ENCODE assay signal across 8 cellular contexts in genomic region chr6:165889636-165890403, GRCh38.
DNase-seq lines count a peak whose midpoint lies in the region; ATAC-seq, FAIRE-seq and TF ChIP-seq lines count a peak whose summit lies in the region.

No MANE protein-coding gene starts in this region.

- FAIRE-seq in GM12878 (lab: Jason Lieb, UNC), result no peak

- no peak overlapping the region for H3K4me2 ChIP-seq in GM12878 (ENCODE audit: control insufficient read depth, insufficient read depth)

- H3K36me3 ChIP-seq in BJ (ENCODE audit: control insufficient read depth, insufficient read depth, low read length) (no peaks in the 10 kb centered on the region), HAP-1 (replicated peaks) (no peaks in the 10 kb centered on the region), GM12878 (ENCODE audit: control insufficient read depth in 2 of 2, insufficient read depth in 2 of 2, low read length in 1 of 2) (no peaks in the 10 kb centered on the region), liver (ENCODE audit: control insufficient read depth in 4 of 4, insufficient read depth in 3 of 4, low read depth in 1 of 4, low read length in 3 of 4) (no peaks in the 10 kb centered on the region)
- no peaks in the 10 kb centered on the region for H3K36me3 ChIP-seq in effector memory CD4-positive, alpha-beta T cell (ENCODE audit: control insufficient read depth, insufficient read depth, low read length)

- RAD21 ChIA-PET in GM12878 (lab: Charles Lee; ENCODE audit: unreplicated experiment), result interaction anchor here (1.8 kb wide), 1 partner anchor 216 kb away, joined by 7 read pairs; no protein-coding TSS in a partner anchor

- intact Hi-C loops in GM12878 (cut with micrococcal nuclease; ENCODE audit: unreplicated experiment), result loop anchor here (5.0 to 10.0 kb wide), 2 partner anchors 385 to 512 kb away; no protein-coding TSS in a partner anchor

- TF ChIP-seq EP300 in GM12878 (IDR thresholded peaks at IDR 0.05; ENCODE audit: borderline replicate concordance in 1 of 2, control insufficient read depth in 1 of 2, low read depth in 2 of 2, low read length in 2 of 2), result no peak

- no peak overlapping the region for H3K9ac ChIP-seq in GM12878 (ENCODE audit: control insufficient read depth, insufficient read depth, low read length)
- no peak overlapping the region for H3K9ac ChIP-seq in liver (ENCODE audit: low read depth in 1 of 2, low read length in 2 of 2)

- H3K27me3 ChIP-seq in BJ (ENCODE audit: control insufficient read depth, insufficient read depth, low read length) (no peaks in the 10 kb centered on the region), HAP-1 (ENCODE audit: low read depth) (no peaks in the 10 kb centered on the region), GM12878 (replicated peaks in 1 of 2; ENCODE audit: control insufficient read depth in 2 of 2, insufficient read depth in 2 of 2, low read length in 1 of 2) (no peaks in the 10 kb centered on the region), liver (ENCODE audit: control insufficient read depth in 4 of 4, insufficient read depth in 4 of 4, low read length in 3 of 4) (no peaks in the 10 kb centered on the region), foreskin keratinocyte (no peaks in the 10 kb centered on the region)
- no peaks in the 10 kb centered on the region for H3K27me3 ChIP-seq in effector memory CD4-positive, alpha-beta T cell (replicated peaks; ENCODE audit: control insufficient read depth, insufficient read depth, low read length, poor library complexity, severe bottlenecking)

- peak; percentile 48 for TF ChIP-seq RAD21 in GM12878 (IDR thresholded peaks at IDR 0.05; ENCODE audit: insufficient read depth, low read depth, low read length)
- TF ChIP-seq RAD21 in liver (IDR thresholded peaks at IDR 0.05), result peak; percentile 72 to 78

- no peak overlapping the region for H3K27ac ChIP-seq in GM12878 (ENCODE audit: control insufficient read depth, insufficient read depth)
- no peak overlapping the region for H3K27ac ChIP-seq in liver (ENCODE audit: low read depth in 1 of 2, low read length in 2 of 2)
- H3K27ac ChIP-seq in effector memory CD4-positive, alpha-beta T cell (ENCODE audit: insufficient read depth, low read length, poor library complexity, severe bottlenecking), result no peak overlapping the region
- no peak overlapping the region for H3K27ac ChIP-seq in foreskin keratinocyte

- ATAC-seq in GM12878, result peak; percentile 59
- no peak for ATAC-seq in GM19455 (IDR thresholded peaks at IDR 0.05; ENCODE audit: unreplicated experiment)
- no peak for ATAC-seq in foreskin keratinocyte

- 13% methylated on average over 6 of the region's 7 CpGs for WGBS in GM12878 (ENCODE audit: insufficient coverage, insufficient replicate concordance, low lambda C conversion rate, missing lambda C conversion rate)
- 26% methylated on average over 7 of the region's 7 CpGs for WGBS in liver

- TF ChIP-seq CTCF in BJ (IDR thresholded peaks at IDR 0.05; ENCODE audit: insufficient read depth, low read depth, low read length) (peak; percentile 57), GM12878 (IDR thresholded peaks at IDR 0.05 in 2 of 3, conservative IDR thresholded peaks at IDR 0.05 in 1 of 3; ENCODE audit: control insufficient read depth in 2 of 3, extremely low read depth in 1 of 3, insufficient read depth in 1 of 3, low read depth in 3 of 3, low read length in 3 of 3) (peak; percentile 45 to 46 (median 45); a peak in 5 of 6 replicates), liver (IDR thresholded peaks at IDR 0.05; ENCODE audit: low read depth, low read length, missing input control) (peak; percentile 54), foreskin keratinocyte (conservative IDR thresholded peaks at IDR 0.05) (no peak)

- no TSS peak for BruUV-seq in GM12878 (replicated peaks; lab: Mats Ljungman, UMichigan)

- H4K20me1 ChIP-seq in GM12878 (ENCODE audit: control insufficient read depth, insufficient read depth), result no peaks in the 10 kb centered on the region

- DNase-seq in BJ (ENCODE audit: low read depth), result no peak
- DNase-seq in HAP-1 (ENCODE audit: low spot score in 2 of 2), result peak; percentile 31 to 66
- no peak for DNase-seq in GM12878 (ENCODE audit: low read depth, low spot score)
- no peak for DNase-seq in effector memory CD4-positive, alpha-beta T cell
- no peak for DNase-seq in activated CD4-positive, CD25-positive, alpha-beta regulatory T cell treated with anti-CD3 and anti-CD28 coated beads, Interleukin-2, amount 50 U/mL, for 72 hours
- no peak for DNase-seq in foreskin keratinocyte

- no peaks in the 10 kb centered on the region for H3K79me2 ChIP-seq in GM12878 (ENCODE audit: control insufficient read depth, insufficient read depth, low read length)

- H2AFZ ChIP-seq in GM12878 (ENCODE audit: control insufficient read depth, low read depth, low read length), result no peak overlapping the region

- POLR2A ChIA-PET in BJ (lab: Charles Lee), result no interaction called here
- POLR2A ChIA-PET in GM12878 (lab: Charles Lee), result no interaction called here

- no peaks in the 10 kb centered on the region for H3K4me1 ChIP-seq in HAP-1
- H3K4me1 ChIP-seq in GM12878 (ENCODE audit: control insufficient read depth, insufficient read depth, low read length), result no peaks in the 10 kb centered on the region
- H3K4me1 ChIP-seq in liver (ENCODE audit: control insufficient read depth in 4 of 4, insufficient read depth in 4 of 4, low read length in 3 of 4), result no peaks in the 10 kb centered on the region
- no peaks in the 10 kb centered on the region for H3K4me1 ChIP-seq in effector memory CD4-positive, alpha-beta T cell (ENCODE audit: control insufficient read depth, insufficient read depth, low read length, poor library complexity, severe bottlenecking)
- no peaks in the 10 kb centered on the region for H3K4me1 ChIP-seq in foreskin keratinocyte

- in situ Hi-C loops in HAP-1 (cut with MboI; ENCODE audit: low sequenced_read_pairs), result loop anchor here (5.0 kb wide), 1 partner anchor 207 kb away; no protein-coding TSS in a partner anchor
- in situ Hi-C loops in GM12878 (cut with MboI), result loop anchor here (10.0 kb wide), 1 partner anchor 515 kb away; no protein-coding TSS in a partner anchor

- CTCF ChIA-PET in BJ (lab: Yijun Ruan, JAX), result interaction anchor here (0.7 to 7.7 kb wide), 10 partner anchors 92 to 217 kb away, joined by 3 to 60 read pairs (median 6); no protein-coding TSS in a partner anchor
- CTCF ChIA-PET in GM12878 (lab: Yijun Ruan, JAX), result interaction anchor here (0.9 to 2.2 kb wide), 4 partner anchors 13 to 216 kb away, joined by 3 to 10 read pairs (median 4); no protein-coding TSS in a partner anchor

- H3K4me3 ChIP-seq in BJ (ENCODE audit: low read depth, low read length), result no peak overlapping the region
- H3K4me3 ChIP-seq in HAP-1, result no peak overlapping the region
- H3K4me3 ChIP-seq in GM12878, result no peak overlapping the region
- no peak overlapping the region for H3K4me3 ChIP-seq in liver (ENCODE audit: low read depth in 1 of 3, low read length in 3 of 3)
- no peak overlapping the region for H3K4me3 ChIP-seq in effector memory CD4-positive, alpha-beta T cell (ENCODE audit: insufficient read depth, low read depth, low read length, poor library complexity, severe bottlenecking)

- H3K9me3 ChIP-seq in HAP-1, result no peaks in the 10 kb centered on the region
- H3K9me3 ChIP-seq in GM12878 (replicated peaks; ENCODE audit: control insufficient read depth, insufficient read depth, low read length), result no peaks in the 10 kb centered on the region; the same call in 2 of the 3 replicates
- no peaks in the 10 kb centered on the region for H3K9me3 ChIP-seq in liver (ENCODE audit: control insufficient read depth in 4 of 4, low read length in 3 of 4)
- H3K9me3 ChIP-seq in effector memory CD4-positive, alpha-beta T cell (ENCODE audit: control insufficient read depth, low read length), result no peaks in the 10 kb centered on the region

- TF ChIP-seq POLR2A in GM12878 (IDR thresholded peaks at IDR 0.05; ENCODE audit: low read depth, low read length), result no peak

- SMC1A ChIA-PET in GM12878 (lab: Charles Lee; ENCODE audit: uncharacterized antibody, unreplicated experiment), result interaction anchor here (0.7 to 1.5 kb wide), 2 partner anchors 91 to 208 kb away, joined by 3 to 5 read pairs; no protein-coding TSS in a partner anchor

TF ChIP-seq in GM12878, 131 proteins besides CTCF, POLR2A, EP300 and RAD21:
- TF ChIP-seq MTA2 (IDR thresholded peaks at IDR 0.05; ENCODE audit: low read depth) (no peak), SMC3 (IDR thresholded peaks at IDR 0.05; ENCODE audit: borderline replicate concordance, low read length) (peak; percentile 38; the same call in 1 of the 2 replicates)

TF ChIP-seq in liver, 16 proteins besides CTCF, POLR2A, EP300 and RAD21 (continues in another document):
- TF ChIP-seq JUND (IDR thresholded peaks at IDR 0.05), result no peak
- no peak for TF ChIP-seq GABPA (IDR thresholded peaks at IDR 0.05 in 1 of 2, conservative IDR thresholded peaks at IDR 0.05 in 1 of 2)
- no peak for TF ChIP-seq FOXA1 (IDR thresholded peaks at IDR 0.05)
- no peak for TF ChIP-seq EGR1 (IDR thresholded peaks at IDR 0.05; ENCODE audit: low read depth in 2 of 2)
- no peak for TF ChIP-seq HNF4G (IDR thresholded peaks at IDR 0.05)
- no peak for TF ChIP-seq MAX (IDR thresholded peaks at IDR 0.05)
- TF ChIP-seq RXRA (IDR thresholded peaks at IDR 0.05), result no peak
- TF ChIP-seq SP1 (IDR thresholded peaks at IDR 0.05), result no peak
- TF ChIP-seq FOXA2 (IDR thresholded peaks at IDR 0.05), result no peak
- TF ChIP-seq ATF3 (IDR thresholded peaks at IDR 0.05), result no peak
- TF ChIP-seq ZBTB33 (IDR thresholded peaks at IDR 0.05), result no peak
- TF ChIP-seq NR2F2 (IDR thresholded peaks at IDR 0.05), result no peak

Comparison
In these comparisons a context has a peak if more than half of its experiments do, and no peak if none do; other contexts are left out.
1. DNase-seq: peak in HAP-1 (2 of 2); none in BJ (single experiment), GM12878 (single experiment), effector memory CD4-positive, alpha-beta T cell (0 of 3), activated CD4-positive, CD25-positive, alpha-beta regulatory T cell treated with anti-CD3 and anti-CD28 coated beads, Interleukin-2, amount 50 U/mL, for 72 hours (single experiment) and foreskin keratinocyte (0 of 2).